ENCODE assay signal across 8 cellular contexts in genomic region chr2:53969285-53970094, GRCh38. TPM values are rescaled to one million over a fixed set of nuclear protein-coding genes. Genes with fewer than 3 reads are reported as not detected.
DNase-seq lines count a peak whose midpoint lies in the region; TF ChIP-seq lines count a peak whose summit lies in the region.

No MANE protein-coding gene starts in this region.

- H3K9me3 ChIP-seq in adrenal gland (replicated peaks in 1 of 3) (no peaks in the 10 kb centered on the region), hepatocyte (ENCODE audit: low read depth) (no peaks in the 10 kb centered on the region), sigmoid colon (no peaks in the 10 kb centered on the region)

- peak; percentile 56 for DNase-seq in GM03348 (ENCODE audit: low spot score)
- DNase-seq in HFFc6: peak; percentile 65
- DNase-seq in NCI-H526 (lab: John Stamatoyannopoulos, UW): peak; percentile 19 to 51
- no peak for DNase-seq in adrenal gland
- peak; percentile 58 for DNase-seq in hepatocyte (ENCODE audit: low spot score)
- no peak for DNase-seq in sigmoid colon
- DNase-seq in HK-2 (ENCODE audit: unreplicated experiment): no peak
- no peak for DNase-seq in NCI-H2196 treated with DMSO at 0.1 percent for 48 hours (lab: John Stamatoyannopoulos, UW; ENCODE audit: unreplicated experiment)

- H3K36me3 Mint-ChIP-seq in HFFc6 (ENCODE audit: low read depth): peaks cover 34% of the 10 kb centered on the region

- H2AFZ ChIP-seq in hepatocyte: no peak overlapping the region

- peaks cover 3% of the 10 kb centered on the region for H3K27me3 Mint-ChIP-seq in HFFc6 (ENCODE audit: insufficient read depth)

- H3K4me1 Mint-ChIP-seq in HFFc6 (ENCODE audit: low read depth): peaks cover 53% of the 10 kb centered on the region

- H3K27ac Mint-ChIP-seq in HFFc6: peak overlapping the region; percentile 92

- H3K4me3 Mint-ChIP-seq in HFFc6: peak overlapping the region; percentile 98

- TF ChIP-seq CTCF in HFFc6 (IDR thresholded peaks at IDR 0.05): no peak
- no peak for TF ChIP-seq CTCF in adrenal gland (IDR thresholded peaks at IDR 0.05)
- no peak for TF ChIP-seq CTCF in hepatocyte (IDR thresholded peaks at IDR 0.05; ENCODE audit: poor library complexity)
- TF ChIP-seq CTCF in sigmoid colon (IDR thresholded peaks at IDR 0.05): no peak

- 1 to 3% (median 2%) methylated on average over 12 of the region's 12 CpGs for WGBS in adrenal gland, 4 donors
- 4% methylated on average over 12 of the region's 12 CpGs for WGBS in hepatocyte (ENCODE audit: low lambda C conversion rate, missing lambda C conversion rate)
- 2% methylated on average over 12 of the region's 12 CpGs for WGBS in sigmoid colon, 2 donors

- no peaks in the 10 kb centered on the region for H3K27me3 ChIP-seq in adrenal gland
- no peaks in the 10 kb centered on the region for H3K27me3 ChIP-seq in hepatocyte
- H3K27me3 ChIP-seq in sigmoid colon: no peaks in the 10 kb centered on the region

- no peaks in the 10 kb centered on the region for H3K9me3 Mint-ChIP-seq in HFFc6

- peaks cover 23 to 37% of the 10 kb centered on the region in 2 donors for H3K4me1 ChIP-seq in adrenal gland (replicated peaks in 1 of 2)
- peaks cover 12% of the 10 kb centered on the region for H3K4me1 ChIP-seq in hepatocyte (ENCODE audit: insufficient read depth)
- H3K4me1 ChIP-seq in sigmoid colon: peaks cover 0 to 49% (median 28%) of the 10 kb centered on the region in 4 donors

- H3K9me2 ChIP-seq in hepatocyte (replicated peaks; ENCODE audit: insufficient read depth): no peaks in the 10 kb centered on the region

- peaks cover 68% of the 10 kb centered on the region for H3K79me2 ChIP-seq in hepatocyte

- TF ChIP-seq EP300 in sigmoid colon (IDR thresholded peaks at IDR 0.05): no peak

- H3K4me3 ChIP-seq in adrenal gland: peak overlapping the region; percentile 69 to 90 (median 83)
- peak overlapping the region; percentile 97 for H3K4me3 ChIP-seq in hepatocyte
- H3K4me3 ChIP-seq in sigmoid colon: peak overlapping the region; percentile 64 to 94 (median 82)

- intact Hi-C loops in adrenal gland (cut with DNase I) (loop anchor here in 1 of 2 donors (10.0 kb wide), 1 partner anchor 115 kb away; no protein-coding TSS in a partner anchor), sigmoid colon (cut with DNase I) (loop anchor here (1.0 to 10.0 kb wide), 3 partner anchors 43 to 146 kb away; partner anchors contain the start of gene ACYP2)

- TF ChIP-seq POLR2A in adrenal gland (IDR thresholded peaks at IDR 0.05) (peak in 1 of 2 donors; percentile 22), sigmoid colon (IDR thresholded peaks at IDR 0.05) (no peak)

- H3K36me3 ChIP-seq in adrenal gland (replicated peaks in 1 of 2): peaks cover 0 to 5% of the 10 kb centered on the region in 2 donors
- H3K36me3 ChIP-seq in hepatocyte (replicated peaks; ENCODE audit: insufficient read depth, low read depth): no peaks in the 10 kb centered on the region
- peaks cover 0 to 5% (median 3%) of the 10 kb centered on the region in 4 donors for H3K36me3 ChIP-seq in sigmoid colon

- peak overlapping the region; percentile 70 to 98 (median 93) for H3K27ac ChIP-seq in adrenal gland
- peak overlapping the region; percentile 98 for H3K27ac ChIP-seq in hepatocyte
- peak overlapping the region; percentile 90 to 98 (median 93) for H3K27ac ChIP-seq in sigmoid colon

- peaks cover 46% of the 10 kb centered on the region for H4K20me1 ChIP-seq in hepatocyte (ENCODE audit: insufficient read depth, poor library complexity, severe bottlenecking)

- peak overlapping the region; percentile 77 for H3K4me2 ChIP-seq in hepatocyte

RNA-seq across cellular contexts. Expression of gene PSME4, which starts 1.3 kb away (rescaled TPM):
- 10 to 100 TPM; 64.6 to 88.0 (median 75.3) TPM for total RNA-seq in HFFc6 (2021; fragmentation: NEBNext Ultra II Directional; extraction: Animal tissue kit (Norgen Biotek cat#: 25700))
- 10 to 100 TPM; 23.9 to 54.9 (median 41.9) TPM for total RNA-seq in adrenal gland
- 10 to 100 TPM; 25.3 to 42.7 (median 40.2) TPM for polyA plus RNA-seq in adrenal gland
- 35.1 and 53.1 TPM in 2 replicates for total RNA-seq in hepatocyte
- polyA plus RNA-seq in hepatocyte: 12.1 and 12.7 TPM in 2 replicates
- total RNA-seq in sigmoid colon: 10 to 100 TPM; 47.8 to 79.8 (median 61.6) TPM
- polyA plus RNA-seq in sigmoid colon: 10 to 100 TPM; 15.0 to 29.8 (median 16.0) TPM

Comparison
In these comparisons a context has a peak if more than half of its experiments do, and no peak if none do; other contexts are left out.
1. DNase-seq: peak in GM03348 (single experiment), HFFc6 (single experiment), NCI-H526 (2 of 2) and hepatocyte (single experiment); none in adrenal gland (0 of 7), sigmoid colon (single experiment), HK-2 (single experiment) and NCI-H2196 treated with DMSO at 0.1 percent for 48 hours (single experiment).
2. Peak in every context shown above with its lines, with median percentiles within 50 percentile points of each other: H3K27ac ChIP-seq and H3K4me3 ChIP-seq.